In genomic region chr14:52473557-52473956, GRCh38 we compare ENCODE assay signal across 2 cellular contexts.
TF ChIP-seq lines count a peak whose summit lies in the region.

No MANE protein-coding gene starts in this region.

TF ChIP-seq in Ishikawa, 13 proteins besides CTCF, POLR2A, EP300 and RAD21 (continued from another document):
- no peak for TF ChIP-seq REST (IDR thresholded peaks at IDR 0.05; ENCODE audit: low read depth)
- TF ChIP-seq NFIC (IDR thresholded peaks at IDR 0.05): no peak

TF ChIP-seq in HepG2, 621 proteins besides CTCF, POLR2A, EP300 and RAD21 (continued from another document):
- no peak for TF ChIP-seq HNF1B (CRISPR knock-in tag; IDR thresholded peaks at IDR 0.05)
